Comparison of ENCODE assay signal across 18 cellular contexts in genomic region chr18:41594582-41594981, GRCh38.
DNase-seq lines count a peak whose midpoint lies in the region; ATAC-seq and TF ChIP-seq lines count a peak whose summit lies in the region.
"Had no signal": no experiment of that assay in that cellular context is flagged by ENCODE, and none has a peak within 500 bp of the region (broad histone marks: within the 10 kb centered on the region; RNA-seq: fewer than 3 reads in every experiment).

No MANE protein-coding gene starts in this region.

- intact Hi-C loops in Right ventricle myocardium inferior (cut with DNase I) (no loop called here), left ventricle myocardium inferior (cut with micrococcal nuclease) (no loop called here)

- no peaks in the 10 kb centered on the region for H3K36me3 ChIP-seq in left ventricle myocardium inferior
- H3K36me3 ChIP-seq: SJCRH30 had no signal

- H3K27me3 Mint-ChIP-seq in chondrocyte (ENCODE audit: low read depth): no peaks in the 10 kb centered on the region
- no peaks in the 10 kb centered on the region for H3K27me3 Mint-ChIP-seq in osteocyte (ENCODE audit: unreplicated experiment)
- H3K27me3 Mint-ChIP-seq in glutamatergic neuron (ENCODE audit: unreplicated experiment): no peaks in the 10 kb centered on the region

- no peaks in the 10 kb centered on the region for H3K27me3 ChIP-seq in left ventricle myocardium inferior (ENCODE audit: low read depth)
- H3K27me3 ChIP-seq: SJCRH30 had no signal

- DNase-seq in Right ventricle myocardium inferior (ENCODE audit: missing footprints): peak; percentile 45
- DNase-seq in left ventricle myocardium inferior: no peak
- peak; percentile 36 for DNase-seq in NCI-H2171 (lab: John Stamatoyannopoulos, UW)
- DNase-seq in chondrocyte (ENCODE audit: low spot score): no peak
- DNase-seq in osteocyte (ENCODE audit: extremely low spot score, unreplicated experiment): no peak
- DNase-seq in GM20000 (ENCODE audit: low spot score): no peak
- no peak for DNase-seq in glutamatergic neuron
- DNase-seq: 8988T; CD8-positive, alpha-beta T cell; GF-D8; KG1; NCI-H1436 treated with DMSO at 0.1 percent for 48 hours; NCI-H2081 treated with DMSO at 0.1 percent for 48 hours; NCI-H526; NK-92 treated with Interleukin-12 subunit alpha and Interleukin-12 subunit beta, amount 100 ng/mL, for 24 hours; OCI-M1 had no signal

- no peaks in the 10 kb centered on the region for H3K9me3 ChIP-seq in left ventricle myocardium inferior (replicated peaks)
- H3K9me3 ChIP-seq: SJCRH30 had no signal

- no peak overlapping the region for H3K4me3 ChIP-seq in left ventricle myocardium inferior
- H3K4me3 ChIP-seq: SJCRH30 had no signal

- no peak for TF ChIP-seq CTCF in left ventricle myocardium inferior (IDR thresholded peaks at IDR 0.05; ENCODE audit: borderline replicate concordance)
- no peak for TF ChIP-seq CTCF in chondrocyte (IDR thresholded peaks at IDR 0.05)
- no peak for TF ChIP-seq CTCF in osteocyte (IDR thresholded peaks at IDR 0.05)
- TF ChIP-seq CTCF in GM20000 (IDR thresholded peaks at IDR 0.05; ENCODE audit: extremely low read depth, missing control alignments): no peak
- no peak for TF ChIP-seq CTCF in glutamatergic neuron (IDR thresholded peaks at IDR 0.05; ENCODE audit: partially characterized antibody, unreplicated experiment)

- H3K27ac ChIP-seq in left ventricle myocardium inferior (replicated peaks): no peak overlapping the region
- H3K27ac ChIP-seq: SJCRH30 had no signal

- no peaks in the 10 kb centered on the region for H3K4me1 ChIP-seq in left ventricle myocardium inferior
- H3K4me1 ChIP-seq: SJCRH30 had no signal

- H3K4me1 Mint-ChIP-seq in chondrocyte (ENCODE audit: low read depth) (peaks cover 16% of the 10 kb centered on the region), osteocyte (ENCODE audit: unreplicated experiment) (peaks cover 19% of the 10 kb centered on the region), glutamatergic neuron (ENCODE audit: low read depth, unreplicated experiment) (peaks cover 12% of the 10 kb centered on the region)

- H3K9me3 Mint-ChIP-seq in chondrocyte (ENCODE audit: low read depth) (no peaks in the 10 kb centered on the region), osteocyte (ENCODE audit: unreplicated experiment) (no peaks in the 10 kb centered on the region), glutamatergic neuron (ENCODE audit: unreplicated experiment) (no peaks in the 10 kb centered on the region)
- H3K9me3 Mint-ChIP-seq: CD8-positive, alpha-beta T cell had no signal

- ATAC-seq in Right ventricle myocardium inferior (peak; percentile 73), SK-N-SH treated with all-trans-retinoic acid at 6 μM for 48 hours (no peak)
- ATAC-seq: CD8-positive, alpha-beta T cell had no signal

- H3K36me3 Mint-ChIP-seq in chondrocyte (ENCODE audit: low read depth) (no peaks in the 10 kb centered on the region), osteocyte (ENCODE audit: unreplicated experiment) (no peaks in the 10 kb centered on the region), glutamatergic neuron (ENCODE audit: unreplicated experiment) (no peaks in the 10 kb centered on the region)
- H3K36me3 Mint-ChIP-seq: CD8-positive, alpha-beta T cell had no signal

- H3K4me3 Mint-ChIP-seq in chondrocyte (ENCODE audit: unreplicated experiment) (no peak overlapping the region), osteocyte (ENCODE audit: unreplicated experiment) (no peak overlapping the region), glutamatergic neuron (ENCODE audit: unreplicated experiment) (no peak overlapping the region)
- H3K4me3 Mint-ChIP-seq: CD8-positive, alpha-beta T cell had no signal

- peak overlapping the region; percentile 47 for H3K27ac Mint-ChIP-seq in chondrocyte (ENCODE audit: unreplicated experiment)
- H3K27ac Mint-ChIP-seq in osteocyte (ENCODE audit: unreplicated experiment): peak overlapping the region; percentile 56
- no peak overlapping the region for H3K27ac Mint-ChIP-seq in glutamatergic neuron (ENCODE audit: unreplicated experiment)
- H3K27ac Mint-ChIP-seq: CD8-positive, alpha-beta T cell had no signal

TF ChIP-seq in SK-N-SH treated with all-trans-retinoic acid at 6 μM for 48 hours, 23 proteins besides CTCF, POLR2A, EP300 and RAD21:
- TF ChIP-seq TCF4 (CRISPR knock-in tag; IDR thresholded peaks at IDR 0.05; ENCODE audit: borderline replicate concordance) (no peak), BACH2 (CRISPR knock-in tag; IDR thresholded peaks at IDR 0.05; ENCODE audit: borderline replicate concordance) (no peak), GLIS3 (CRISPR knock-in tag; IDR thresholded peaks at IDR 0.05) (no peak), ESRRG (CRISPR knock-in tag; IDR thresholded peaks at IDR 0.05) (no peak), ZFP3 (CRISPR knock-in tag; IDR thresholded peaks at IDR 0.05) (no peak), ZNF8 (CRISPR knock-in tag; IDR thresholded peaks at IDR 0.05) (no peak), ZNF70 (CRISPR knock-in tag; IDR thresholded peaks at IDR 0.05) (no peak)
- TF ChIP-seq, protein P1, sequence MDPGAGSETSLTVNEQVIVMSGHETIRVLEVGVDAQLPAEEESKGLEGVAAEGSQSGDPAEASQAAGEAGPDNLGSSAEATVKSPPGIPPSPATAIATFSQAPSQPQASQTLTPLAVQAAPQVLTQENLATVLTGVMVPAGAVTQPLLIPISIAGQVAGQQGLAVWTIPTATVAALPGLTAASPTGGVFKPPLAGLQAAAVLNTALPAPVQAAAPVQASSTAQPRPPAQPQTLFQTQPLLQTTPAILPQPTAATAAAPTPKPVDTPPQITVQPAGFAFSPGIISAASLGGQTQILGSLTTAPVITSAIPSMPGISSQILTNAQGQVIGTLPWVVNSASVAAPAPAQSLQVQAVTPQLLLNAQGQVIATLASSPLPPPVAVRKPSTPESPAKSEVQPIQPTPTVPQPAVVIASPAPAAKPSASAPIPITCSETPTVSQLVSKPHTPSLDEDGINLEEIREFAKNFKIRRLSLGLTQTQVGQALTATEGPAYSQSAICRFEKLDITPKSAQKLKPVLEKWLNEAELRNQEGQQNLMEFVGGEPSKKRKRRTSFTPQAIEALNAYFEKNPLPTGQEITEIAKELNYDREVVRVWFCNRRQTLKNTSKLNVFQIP (CRISPR knock-in tag; IDR thresholded peaks at IDR 0.05; ENCODE audit: borderline replicate concordance, low read depth): no peak
- TF ChIP-seq, protein P2, sequence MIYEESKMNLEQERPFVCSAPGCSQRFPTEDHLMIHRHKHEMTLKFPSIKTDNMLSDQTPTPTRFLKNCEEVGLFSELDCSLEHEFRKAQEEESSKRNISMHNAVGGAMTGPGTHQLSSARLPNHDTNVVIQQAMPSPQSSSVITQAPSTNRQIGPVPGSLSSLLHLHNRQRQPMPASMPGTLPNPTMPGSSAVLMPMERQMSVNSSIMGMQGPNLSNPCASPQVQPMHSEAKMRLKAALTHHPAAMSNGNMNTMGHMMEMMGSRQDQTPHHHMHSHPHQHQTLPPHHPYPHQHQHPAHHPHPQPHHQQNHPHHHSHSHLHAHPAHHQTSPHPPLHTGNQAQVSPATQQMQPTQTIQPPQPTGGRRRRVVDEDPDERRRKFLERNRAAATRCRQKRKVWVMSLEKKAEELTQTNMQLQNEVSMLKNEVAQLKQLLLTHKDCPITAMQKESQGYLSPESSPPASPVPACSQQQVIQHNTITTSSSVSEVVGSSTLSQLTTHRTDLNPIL (CRISPR knock-in tag; IDR thresholded peaks at IDR 0.05; ENCODE audit: low read depth): no peak

Comparison
In these comparisons a context has a peak if more than half of its experiments do, and no peak if none do; other contexts are left out.
1. DNase-seq: peak in Right ventricle myocardium inferior (single experiment) and NCI-H2171 (single experiment); none in left ventricle myocardium inferior (single experiment), chondrocyte (single experiment), osteocyte (single experiment), GM20000 (single experiment) and glutamatergic neuron (single experiment).